ENCODE assay signal across 20 cellular contexts in the genomic region with DNA sequence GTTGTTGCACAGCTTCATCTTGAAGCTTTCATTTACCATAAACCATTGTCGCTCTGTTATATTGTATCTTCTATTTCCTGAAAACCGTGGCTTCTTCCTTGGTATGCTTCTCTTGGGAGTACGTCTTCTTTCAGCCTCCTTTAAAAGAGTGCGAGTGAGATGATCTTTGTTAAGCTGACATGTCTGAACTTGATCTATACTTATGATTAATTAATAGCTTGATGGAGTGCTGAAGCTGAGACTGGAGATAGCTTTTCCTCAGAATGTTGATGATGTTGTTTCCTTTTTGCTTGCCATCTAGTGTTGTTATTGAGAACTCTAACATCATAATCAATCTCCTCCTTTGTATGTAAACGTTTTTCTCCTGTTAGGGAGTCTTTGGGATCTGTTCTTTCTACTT.
"Had no signal": no experiment of that assay in that cellular context is flagged by ENCODE, and none has a peak within 500 bp of the region (broad histone marks: within the 10 kb centered on the region; RNA-seq: fewer than 3 reads in every experiment).

No MANE protein-coding gene starts in this region.

- H3K4me1 Mint-ChIP-seq: activated CD4-positive, alpha-beta memory T cell treated with anti-CD3 and anti-CD28 coated beads, Interleukin-2, amount 10 ng/mL, durations not matched to agents 7 days and 5 days; activated naive CD4-positive, alpha-beta T cell treated with anti-CD3 and anti-CD28 coated beads, Interleukin-2, amount 50 U/mL, for 24 hours; memory B cell had no signal

- H3K27ac ChIP-seq: esophagus muscularis mucosa, gastrocnemius medialis, spleen, thoracic aorta had no signal

- H3K27ac Mint-ChIP-seq: activated CD4-positive, alpha-beta memory T cell treated with anti-CD3 and anti-CD28 coated beads, Interleukin-2, amount 10 ng/mL, durations not matched to agents 7 days and 5 days; activated naive CD4-positive, alpha-beta T cell treated with anti-CD3 and anti-CD28 coated beads, Interleukin-2, amount 50 U/mL, for 24 hours; activated T-cell treated with anti-CD3 and anti-CD28 coated beads, Interleukin-2, amount 50 U/mL, for 72 hours; brain; memory B cell; nephron; type B pancreatic cell had no signal

- H3K4me3 Mint-ChIP-seq: activated CD4-positive, alpha-beta memory T cell treated with anti-CD3 and anti-CD28 coated beads, Interleukin-2, amount 10 ng/mL, durations not matched to agents 7 days and 5 days; activated naive CD4-positive, alpha-beta T cell treated with anti-CD3 and anti-CD28 coated beads, Interleukin-2, amount 50 U/mL, for 24 hours; activated T-cell treated with anti-CD3 and anti-CD28 coated beads, Interleukin-2, amount 50 U/mL, for 72 hours; brain; memory B cell; nephron; type B pancreatic cell had no signal

- H3K9me3 Mint-ChIP-seq: brain, nephron, type B pancreatic cell had no signal

- H3K36me3 Mint-ChIP-seq: activated naive CD4-positive, alpha-beta T cell treated with anti-CD3 and anti-CD28 coated beads, Interleukin-2, amount 50 U/mL, for 24 hours; brain; memory B cell; type B pancreatic cell had no signal

- H3K4me3 ChIP-seq: esophagus muscularis mucosa, gastrocnemius medialis, spleen, thoracic aorta had no signal

- H3K9me3 ChIP-seq: esophagus muscularis mucosa, gastrocnemius medialis, spleen, thoracic aorta had no signal

- H3K27me3 Mint-ChIP-seq: activated CD4-positive, alpha-beta memory T cell treated with anti-CD3 and anti-CD28 coated beads, Interleukin-2, amount 10 ng/mL, durations not matched to agents 7 days and 5 days; activated naive CD4-positive, alpha-beta T cell treated with anti-CD3 and anti-CD28 coated beads, Interleukin-2, amount 50 U/mL, for 24 hours; brain; memory B cell had no signal

- ATAC-seq: activated T-cell treated with anti-CD3 and anti-CD28 coated beads, Interleukin-2, amount 50 U/mL, for 72 hours; gastrocnemius medialis; left ventricle myocardium superior had no signal

- DNase-seq: activated CD4-positive, alpha-beta memory T cell treated with anti-CD3 and anti-CD28 coated beads, Interleukin-2, amount 10 ng/mL, durations not matched to agents 7 days and 5 days; activated CD4-positive, alpha-beta T cell treated with anti-CD3 and anti-CD28 coated beads for 48 hours; activated effector memory CD4-positive, alpha-beta T cell treated with anti-CD3 and anti-CD28 coated beads, Interleukin-2, amount 50 U/mL, for 16 hours; activated T-cell treated with anti-CD3 and anti-CD28 coated beads, Interleukin-2, amount 50 U/mL, for 72 hours; aorta; central memory CD4-positive, alpha-beta T cell; effector memory CD4-positive, alpha-beta T cell; gastrocnemius medialis; hippocampal formation; left ventricle myocardium superior; spleen; stimulated activated CD4-positive, alpha-beta T cell treated with anti-CD3 and anti-CD28 coated beads, Interleukin-4, amount 100 ng/mL, for 1 hour; stimulated activated naive CD4-positive, alpha-beta T cell treated with Interleukin-2 at 50 U/mL for 16 hours had no signal

- H3K36me3 ChIP-seq: esophagus muscularis mucosa, gastrocnemius medialis, spleen, thoracic aorta had no signal

- H3K4me1 ChIP-seq: esophagus muscularis mucosa, gastrocnemius medialis, spleen had no signal

- H3K27me3 ChIP-seq: esophagus muscularis mucosa, gastrocnemius medialis, spleen had no signal
